19 cellular contexts compared by ENCODE assay signal in genomic region chr12:121427556-121428055, GRCh38. TPM values are rescaled to one million over a fixed set of nuclear protein-coding genes. Genes with fewer than 3 reads are reported as not detected.
A peak's percentile ranks its signal among the peaks of the same experiment; 100 is the strongest.
DNase-seq lines count a peak whose midpoint lies in the region; ATAC-seq, FAIRE-seq and TF ChIP-seq lines count a peak whose summit lies in the region.
"Had no signal": no experiment of that assay in that cellular context is flagged by ENCODE, and none has a peak within 500 bp of the region (broad histone marks: within the 10 kb centered on the region; RNA-seq: fewer than 3 reads in every experiment).

No MANE protein-coding gene starts in this region.

- no peaks in the 10 kb centered on the region for H3K27me3 Mint-ChIP-seq in activated CD8-positive, alpha-beta T cell treated with anti-CD3 and anti-CD28 coated beads, Interleukin-2, amount 10 ng/mL, durations not matched to agents 7 days and 5 days (ENCODE audit: low read depth)
- no peaks in the 10 kb centered on the region for H3K27me3 Mint-ChIP-seq in nephron (ENCODE audit: low read depth)
- H3K27me3 Mint-ChIP-seq: naive thymus-derived CD8-positive, alpha-beta T cell had no signal

- H3K36me3 Mint-ChIP-seq in activated CD8-positive, alpha-beta T cell treated with anti-CD3 and anti-CD28 coated beads, Interleukin-2, amount 10 ng/mL, durations not matched to agents 7 days and 5 days (ENCODE audit: low read depth): peaks cover 76% of the 10 kb centered on the region
- H3K36me3 Mint-ChIP-seq in nephron (ENCODE audit: low read depth): peaks cover 83% of the 10 kb centered on the region

- 90 to 91% methylated on average over 2 of the region's 2 CpGs for WGBS in esophagus squamous epithelium, 2 donors

- no peaks in the 10 kb centered on the region for H3K9me3 ChIP-seq in esophagus squamous epithelium
- H3K9me3 ChIP-seq: prostate gland, thoracic aorta had no signal

- no peak for ATAC-seq in activated CD8-positive, alpha-beta T cell treated with anti-CD3 and anti-CD28 coated beads, Interleukin-2, amount 10 ng/mL, durations not matched to agents 7 days and 5 days
- no peak for ATAC-seq in sciatic nerve
- ATAC-seq: naive thymus-derived CD8-positive, alpha-beta T cell; Right ventricle myocardium inferior had no signal

- no peak overlapping the region for H3K27ac ChIP-seq in esophagus squamous epithelium
- H3K27ac ChIP-seq: GM23248, prostate gland, thoracic aorta, VCaP had no signal

- H3K4me3 ChIP-seq in esophagus squamous epithelium: no peak overlapping the region
- H3K4me3 ChIP-seq: GM23248, prostate gland, thoracic aorta had no signal

- POLR2A ChIA-PET in activated CD8-positive, alpha-beta T cell treated with anti-CD3 and anti-CD28 coated beads, Interleukin-2, amount 10 ng/mL, durations not matched to agents 7 days and 5 days (lab: Charles Lee): interaction anchor here (1.0 kb wide), 1 partner anchor 75 kb away, joined by 6 read pairs; the partner anchor contains the start of gene ANAPC5

- no peaks in the 10 kb centered on the region for H3K27me3 ChIP-seq in esophagus squamous epithelium

- peaks cover 5% of the 10 kb centered on the region for H3K4me1 Mint-ChIP-seq in activated CD8-positive, alpha-beta T cell treated with anti-CD3 and anti-CD28 coated beads, Interleukin-2, amount 10 ng/mL, durations not matched to agents 7 days and 5 days (ENCODE audit: low read depth)
- H3K4me1 Mint-ChIP-seq in nephron: peaks cover 6% of the 10 kb centered on the region

- H3K4me1 ChIP-seq in esophagus squamous epithelium: no peaks in the 10 kb centered on the region
- H3K4me1 ChIP-seq: prostate gland had no signal

- H3K4me3 Mint-ChIP-seq in activated CD8-positive, alpha-beta T cell treated with anti-CD3 and anti-CD28 coated beads, Interleukin-2, amount 10 ng/mL, durations not matched to agents 7 days and 5 days: no peak overlapping the region
- no peak overlapping the region for H3K4me3 Mint-ChIP-seq in nephron
- H3K4me3 Mint-ChIP-seq: naive thymus-derived CD8-positive, alpha-beta T cell had no signal

- no peak for TF ChIP-seq CTCF in nephron (IDR thresholded peaks at IDR 0.05; ENCODE audit: unreplicated experiment in 3 of 3)
- no peak for TF ChIP-seq CTCF in GM13977 (IDR thresholded peaks at IDR 0.05; ENCODE audit: extremely low read depth, insufficient read depth, missing control alignments)
- TF ChIP-seq CTCF in esophagus squamous epithelium (IDR thresholded peaks at IDR 0.05): no peak

- CTCF ChIA-PET in activated CD8-positive, alpha-beta T cell treated with anti-CD3 and anti-CD28 coated beads, Interleukin-2, amount 10 ng/mL, durations not matched to agents 7 days and 5 days (lab: Charles Lee): interaction anchor here (1.1 kb wide), 1 partner anchor 16 kb away, joined by 3 read pairs; no protein-coding TSS in a partner anchor

- TF ChIP-seq POLR2A in GM12892 (IDR thresholded peaks at IDR 0.05; ENCODE audit: low read depth, low read length): no peak
- no peak for TF ChIP-seq POLR2A in esophagus squamous epithelium (IDR thresholded peaks at IDR 0.05)

- in situ Hi-C loops in GM13977 (cut with MboI; ENCODE audit: low pct_unique_long_range_greater_than_20kb, low sequenced_read_pairs, unreplicated experiment): loop anchor here (25.0 kb wide), 1 partner anchor 365 kb away; no protein-coding TSS in a partner anchor

- H3K9me3 Mint-ChIP-seq in activated CD8-positive, alpha-beta T cell treated with anti-CD3 and anti-CD28 coated beads, Interleukin-2, amount 10 ng/mL, durations not matched to agents 7 days and 5 days (ENCODE audit: insufficient read depth): no peaks in the 10 kb centered on the region
- H3K9me3 Mint-ChIP-seq in nephron: no peaks in the 10 kb centered on the region
- H3K9me3 Mint-ChIP-seq: naive thymus-derived CD8-positive, alpha-beta T cell had no signal

- FAIRE-seq in GM12892 (lab: Jason Lieb, UNC): peak; percentile 80
- FAIRE-seq: small intestine had no signal

- intact Hi-C loops in sciatic nerve (cut with DNase I) (no loop called here), esophagus squamous epithelium (cut with DNase I) (no loop called here)

- DNase-seq in CD1c-positive myeloid dendritic cell (ENCODE audit: extremely low spot score) (peak; percentile 5), GM12892 (ENCODE audit: insufficient read length) (no peak), GM13977 (ENCODE audit: low spot score) (no peak), sciatic nerve (ENCODE audit: low spot score) (no peak), esophagus squamous epithelium (lab: John Stamatoyannopoulos, UW) (no peak)
- no peak for DNase-seq in activated CD8-positive, alpha-beta T cell treated with anti-CD3 and anti-CD28 coated beads, Interleukin-2, amount 10 ng/mL, durations not matched to agents 7 days and 5 days
- DNase-seq: central memory CD4-positive, alpha-beta T cell; GM23248; islet precursor cell; naive thymus-derived CD8-positive, alpha-beta T cell; NCI-H187 treated with DMSO at 0.1 percent for 48 hours; NCI-H446 treated with DMSO at 0.1 percent for 48 hours; small intestine; stimulated activated CD4-positive, alpha-beta T cell treated with anti-CD3 and anti-CD28 coated beads, Interleukin-4, amount 100 ng/mL, for 4 hours had no signal

- peaks cover 26 to 100% (median 27%) of the 10 kb centered on the region in 3 donors for H3K36me3 ChIP-seq in esophagus squamous epithelium

- H3K27ac Mint-ChIP-seq in activated CD8-positive, alpha-beta T cell treated with anti-CD3 and anti-CD28 coated beads, Interleukin-2, amount 10 ng/mL, durations not matched to agents 7 days and 5 days: peak overlapping the region; percentile 15
- peak overlapping the region in 2 of 3 experiments; percentile 46 to 66 for H3K27ac Mint-ChIP-seq in nephron

RNA-seq across cellular contexts. Expression of gene RNF34, which starts 27.7 kb away (rescaled TPM):
- 53.3 TPM for polyA plus RNA-seq in GM12892 (2012; ENCODE audit: missing spikeins)
- 10 to 100 TPM; 74.9 to 85.0 TPM for total RNA-seq in activated CD8-positive, alpha-beta T cell treated with anti-CD3 and anti-CD28 coated beads, Interleukin-2, amount 10 ng/mL, durations not matched to agents 7 days and 5 days
- total RNA-seq in sciatic nerve (39.5 TPM), esophagus squamous epithelium (10 to 100 TPM; 16.4 to 39.3 (median 31.3) TPM)
